In genomic region chr14:24428628-24429394, GRCh38 we compare ENCODE assay signal across 1 cellular context.
TF ChIP-seq lines count a peak whose summit lies in the region.

No MANE protein-coding gene starts in this region.

TF ChIP-seq in HepG2, 621 proteins besides CTCF, POLR2A, EP300 and RAD21 (continued from another document and continues in another):
- TF ChIP-seq ZMAT5 (CRISPR knock-in tag; IDR thresholded peaks at IDR 0.05; ENCODE audit: borderline replicate concordance, low read depth) (no peak), MEF2D (CRISPR knock-in tag; IDR thresholded peaks at IDR 0.05) (0 out of 2 replicates have a peak, but pooled peaks have one; percentile 15), MXD3 (CRISPR knock-in tag; IDR thresholded peaks at IDR 0.05) (no peak), ZBTB7B (CRISPR knock-in tag; IDR thresholded peaks at IDR 0.05) (no peak), GPN1 (CRISPR knock-in tag; IDR thresholded peaks at IDR 0.05; ENCODE audit: borderline replicate concordance) (no peak), DRAP1 (CRISPR knock-in tag; IDR thresholded peaks at IDR 0.05) (no peak), ZNF503 (CRISPR knock-in tag; IDR thresholded peaks at IDR 0.05) (no peak), IRF9 (CRISPR knock-in tag; IDR thresholded peaks at IDR 0.05; ENCODE audit: borderline replicate concordance) (no peak), ZHX1 (CRISPR knock-in tag; IDR thresholded peaks at IDR 0.05; ENCODE audit: low read depth) (no peak), REL (CRISPR knock-in tag; conservative IDR thresholded peaks at IDR 0.05) (no peak), ZC3H4 (CRISPR knock-in tag; IDR thresholded peaks at IDR 0.05; ENCODE audit: borderline replicate concordance) (peak; percentile 88; the same call in 1 of the 2 replicates), BRCA1 (CRISPR knock-in tag; IDR thresholded peaks at IDR 0.05) (no peak), MXD1 (CRISPR knock-in tag; IDR thresholded peaks at IDR 0.05) (peak; percentile 53; the same call in 1 of the 2 replicates), ZC3H13 (CRISPR knock-in tag; IDR thresholded peaks at IDR 0.05) (peak; percentile 34; the same call in 1 of the 2 replicates), REXO4 (CRISPR knock-in tag; IDR thresholded peaks at IDR 0.05; ENCODE audit: borderline replicate concordance) (no peak), ATAD3A (CRISPR knock-in tag; IDR thresholded peaks at IDR 0.05) (no peak), SRSF9 (IDR thresholded peaks at IDR 0.05; ENCODE audit: borderline replicate concordance, insufficient read depth, low read depth, low read length, poor library complexity, severe bottlenecking) (no peak), KAT7 (CRISPR knock-in tag; IDR thresholded peaks at IDR 0.05; ENCODE audit: borderline replicate concordance) (0 out of 2 replicates have a peak, but pooled peaks have one; percentile 24), ZNF776 (CRISPR knock-in tag; IDR thresholded peaks at IDR 0.05) (0 out of 2 replicates have a peak, but pooled peaks have one; percentile 79), ZNF747 (CRISPR knock-in tag; IDR thresholded peaks at IDR 0.05; ENCODE audit: borderline replicate concordance) (0 out of 2 replicates have a peak, but pooled peaks have one; percentile 8), ZNF724P (CRISPR knock-in tag; IDR thresholded peaks at IDR 0.05; ENCODE audit: borderline replicate concordance) (no peak), ATF3 (CRISPR knock-in tag; IDR thresholded peaks at IDR 0.05) (0 out of 2 replicates have a peak, but pooled peaks have one; percentile 11), RERE (CRISPR knock-in tag; IDR thresholded peaks at IDR 0.05; ENCODE audit: low read depth) (no peak), ETV5 (CRISPR knock-in tag; IDR thresholded peaks at IDR 0.05; ENCODE audit: borderline replicate concordance) (peak; percentile 14; the same call in 1 of the 2 replicates), LCORL (IDR thresholded peaks at IDR 0.05) (no peak), LCORL (CRISPR knock-in tag; IDR thresholded peaks at IDR 0.05) (no peak), ZBTB25 (CRISPR knock-in tag; IDR thresholded peaks at IDR 0.05) (no peak), MTF1 (CRISPR knock-in tag; IDR thresholded peaks at IDR 0.05) (no peak), ZSCAN25 (CRISPR knock-in tag; IDR thresholded peaks at IDR 0.05) (no peak), ZNF10 (CRISPR knock-in tag; IDR thresholded peaks at IDR 0.05; ENCODE audit: borderline replicate concordance, low read depth) (no peak), NKX3-1 (CRISPR knock-in tag; IDR thresholded peaks at IDR 0.05) (no peak), ZNF800 (CRISPR knock-in tag; IDR thresholded peaks at IDR 0.05) (no peak), DNMT3B (CRISPR knock-in tag; conservative IDR thresholded peaks at IDR 0.05) (no peak), ZBTB46 (CRISPR knock-in tag; IDR thresholded peaks at IDR 0.05; ENCODE audit: borderline replicate concordance) (no peak), ISX (CRISPR knock-in tag; conservative IDR thresholded peaks at IDR 0.05) (no peak), RFX5 (IDR thresholded peaks at IDR 0.05; ENCODE audit: low read depth, low read length) (no peak), NONO (IDR thresholded peaks at IDR 0.05) (no peak), NONO (CRISPR knock-in tag; conservative IDR thresholded peaks at IDR 0.05) (peak; percentile 12; the same call in 1 of the 2 replicates), SALL2 (CRISPR knock-in tag; IDR thresholded peaks at IDR 0.05) (no peak), ZNF343 (CRISPR knock-in tag; IDR thresholded peaks at IDR 0.05) (peak; percentile 64; the same call in 1 of the 2 replicates), WIZ (CRISPR knock-in tag; IDR thresholded peaks at IDR 0.05) (no peak), TFE3 (CRISPR knock-in tag; IDR thresholded peaks at IDR 0.05) (no peak)
